ENCODE assay signal across 10 cellular contexts in the genomic region with DNA sequence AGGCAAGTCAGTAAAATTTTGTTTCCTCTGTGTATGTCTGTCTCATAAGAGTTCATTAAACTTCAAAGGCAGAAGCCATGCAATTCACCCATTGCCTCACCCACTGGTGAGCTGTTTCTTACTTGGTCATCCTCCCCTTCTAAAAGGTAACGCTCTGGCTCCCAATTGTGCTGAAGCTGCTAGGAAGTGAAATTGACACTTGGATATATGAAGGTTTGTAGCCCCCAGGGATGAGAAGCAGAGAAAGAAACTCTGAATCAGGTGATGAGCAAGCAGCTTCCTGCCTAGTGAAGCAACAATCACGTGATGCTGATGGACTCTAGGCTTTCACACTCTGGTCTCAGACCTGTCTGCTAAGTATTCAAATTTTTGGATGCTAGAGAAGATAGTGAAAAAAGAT.
DNase-seq lines count a peak whose midpoint lies in the region; ATAC-seq and TF ChIP-seq lines count a peak whose summit lies in the region.
"Had no signal": no experiment of that assay in that cellular context is flagged by ENCODE, and none has a peak within 500 bp of the region (broad histone marks: within the 10 kb centered on the region; RNA-seq: fewer than 3 reads in every experiment).

No MANE protein-coding gene starts in this region.

- no peaks in the 10 kb centered on the region for H3K27me3 ChIP-seq in osteoblast (ENCODE audit: insufficient read depth, low read length)
- H3K27me3 ChIP-seq in BE2C = no peaks in the 10 kb centered on the region

- H3K4me3 ChIP-seq in osteoblast (ENCODE audit: insufficient read depth, low read length) (no peak overlapping the region), BE2C (ENCODE audit: low read depth, low read length) (no peak overlapping the region)

- ATAC-seq in HG03354 (IDR thresholded peaks at IDR 0.05; ENCODE audit: poor library complexity, severe bottlenecking, unreplicated experiment) (peak; percentile 55), GM21447 (IDR thresholded peaks at IDR 0.05; ENCODE audit: unreplicated experiment) (no peak)

- H3K36me3 ChIP-seq in osteoblast (ENCODE audit: insufficient read depth, low read length) (no peaks in the 10 kb centered on the region), BE2C (no peaks in the 10 kb centered on the region)

- H3K4me1 ChIP-seq in osteoblast (ENCODE audit: insufficient read depth, low read length) (peaks cover 72% of the 10 kb centered on the region), BE2C (no peaks in the 10 kb centered on the region)

- peak overlapping the region; percentile 94 for H3K27ac ChIP-seq in osteoblast (ENCODE audit: low read depth, low read length)

- DNase-seq in SIG-M5 treated with dmso at 0.1 percent for 504 hours (lab: John Stamatoyannopoulos, UW; ENCODE audit: unreplicated experiment) (peak; percentile 29), SIG-M5 (lab: John Stamatoyannopoulos, UW) (no peak), amniotic epithelial cell (ENCODE audit: low read depth) (peak; percentile 51), osteoblast (ENCODE audit: insufficient read length, low spot score, missing footprints) (no peak), BE2C (no peak), superior temporal gyrus (ENCODE audit: extremely low spot score) (no peak)
- DNase-seq: activated CD8-positive, alpha-beta memory T cell treated with anti-CD3 and anti-CD28 coated beads, Interleukin-2, amount 50 U/mL, for 4 hours; NCI-H146 had no signal

- TF ChIP-seq CTCF in osteoblast (IDR thresholded peaks at IDR 0.05; ENCODE audit: extremely low read depth, low read depth, low read length) (no peak), BE2C (IDR thresholded peaks at IDR 0.05; ENCODE audit: low read depth, low read length) (no peak)

- H2AFZ ChIP-seq in osteoblast (ENCODE audit: low read length) = peak overlapping the region; percentile 1

- H4K20me1 ChIP-seq in osteoblast (ENCODE audit: insufficient read depth, low read length) = no peaks in the 10 kb centered on the region

- no peaks in the 10 kb centered on the region for H3K79me2 ChIP-seq in osteoblast (ENCODE audit: insufficient read depth, low read length)

- peak overlapping the region; percentile 53 for H3K4me2 ChIP-seq in osteoblast (ENCODE audit: insufficient read depth, low read length)

- H3K9me3 ChIP-seq in osteoblast (ENCODE audit: low read depth, low read length) (no peaks in the 10 kb centered on the region), BE2C (no peaks in the 10 kb centered on the region)

Comparison
In these comparisons a context has a peak if more than half of its experiments do, and no peak if none do; other contexts are left out.
1. DNase-seq: peak in SIG-M5 treated with dmso at 0.1 percent for 504 hours (single experiment) and amniotic epithelial cell (single experiment); none in SIG-M5 (single experiment), osteoblast (single experiment), BE2C (single experiment) and superior temporal gyrus (single experiment).